In genomic region chr3:66998075-66998898, GRCh38 we compare ENCODE assay signal across 1 cellular context.
TF ChIP-seq lines count a peak whose summit lies in the region.

Gene KBTBD8 (plus strand): TSS chr3:66998307. CDS start chr3:66998356, 49 bp downstream.

TF ChIP-seq in HEK293, 187 proteins besides CTCF, POLR2A, EP300 and RAD21 (continued from another document):
- TF ChIP-seq ZNF76 (tag by site-specific recombination; IDR thresholded peaks at IDR 0.05; ENCODE audit: borderline replicate concordance, low read depth) (peak; percentile 86), ZNF324 (tag by site-specific recombination; IDR thresholded peaks at IDR 0.05) (no peak), ZSCAN5A (tag by site-specific recombination; IDR thresholded peaks at IDR 0.05) (0 out of 2 replicates have a peak, but pooled peaks have one; percentile 60), ZNF529 (tag by site-specific recombination; IDR thresholded peaks at IDR 0.05; ENCODE audit: insufficient replicate concordance) (no peak), OSR2 (tag by site-specific recombination; IDR thresholded peaks at IDR 0.05) (0 out of 2 replicates have a peak, but pooled peaks have one; percentile 8), ZFP69B (tag by site-specific recombination; IDR thresholded peaks at IDR 0.05) (peak; percentile 99), ZNF544 (tag by site-specific recombination; IDR thresholded peaks at IDR 0.05) (no peak), ZNF18 (tag by site-specific recombination; IDR thresholded peaks at IDR 0.05) (no peak), REST (tag by site-specific recombination; IDR thresholded peaks at IDR 0.05) (0 out of 2 replicates have a peak, but pooled peaks have one; percentile 12), ZBTB21 (tag by site-specific recombination; IDR thresholded peaks at IDR 0.05) (no peak), ZBTB10 (tag by site-specific recombination; IDR thresholded peaks at IDR 0.05) (0 out of 2 replicates have a peak, but pooled peaks have one; percentile 24), ZFP41 (tag by site-specific recombination; IDR thresholded peaks at IDR 0.05; ENCODE audit: borderline replicate concordance) (no peak), TSHZ1 (tag by site-specific recombination; IDR thresholded peaks at IDR 0.05; ENCODE audit: borderline replicate concordance) (0 out of 2 replicates have a peak, but pooled peaks have one; percentile 10), ZNF701 (tag by site-specific recombination; IDR thresholded peaks at IDR 0.05) (no peak), ZNF169 (tag by site-specific recombination; IDR thresholded peaks at IDR 0.05) (no peak), ZBTB8A (tag by site-specific recombination; IDR thresholded peaks at IDR 0.05) (peak; percentile 36; the same call in 1 of the 2 replicates)
